In the genomic region with DNA sequence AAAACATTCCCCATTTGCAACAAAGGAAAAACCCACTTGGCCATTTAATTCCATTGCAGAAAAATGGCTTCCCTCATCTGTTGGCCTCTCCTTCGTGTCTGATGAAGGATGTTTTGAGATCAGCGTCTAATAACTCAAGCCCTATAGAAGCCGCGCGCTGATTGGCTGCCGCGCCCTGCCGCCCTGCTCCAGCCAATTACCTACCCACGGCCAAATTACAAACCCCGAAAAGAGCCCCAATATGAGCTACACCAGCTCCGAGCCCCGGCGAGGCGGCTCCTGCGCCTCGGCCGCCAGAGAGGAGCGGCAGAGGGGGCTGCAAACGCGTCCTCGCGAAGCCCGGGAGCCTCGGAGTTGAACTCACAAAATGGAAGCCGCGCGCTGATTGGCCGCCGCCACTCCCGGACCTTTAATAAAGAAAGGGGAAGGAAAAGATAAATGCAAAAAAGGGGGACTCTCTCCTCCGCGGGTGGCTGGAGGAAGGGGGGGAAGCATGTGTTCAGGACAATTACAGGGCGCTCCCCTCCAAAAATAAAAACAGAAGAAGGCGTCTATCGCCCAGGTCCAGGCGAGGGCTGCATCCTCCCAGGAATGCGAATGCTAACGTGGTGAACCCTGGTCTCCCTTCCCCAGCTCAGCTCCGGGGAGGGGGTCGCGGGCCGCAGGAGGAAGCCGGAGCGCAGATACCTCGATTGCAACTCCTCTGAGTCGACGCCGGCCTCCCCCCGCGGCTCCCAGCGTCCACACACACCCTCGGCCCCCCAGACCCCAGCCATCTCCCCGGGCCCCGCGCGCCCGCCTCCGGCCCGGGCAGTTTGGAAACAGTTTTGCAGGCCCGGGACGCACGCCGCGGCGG, we compare ENCODE assay signal across 1 cellular context.
TF ChIP-seq lines count a peak whose summit lies in the region.

No MANE protein-coding gene starts in this region.

TF ChIP-seq in HepG2, 621 proteins besides CTCF, POLR2A, EP300 and RAD21 (continued from another document):
- TF ChIP-seq, protein P1, sequence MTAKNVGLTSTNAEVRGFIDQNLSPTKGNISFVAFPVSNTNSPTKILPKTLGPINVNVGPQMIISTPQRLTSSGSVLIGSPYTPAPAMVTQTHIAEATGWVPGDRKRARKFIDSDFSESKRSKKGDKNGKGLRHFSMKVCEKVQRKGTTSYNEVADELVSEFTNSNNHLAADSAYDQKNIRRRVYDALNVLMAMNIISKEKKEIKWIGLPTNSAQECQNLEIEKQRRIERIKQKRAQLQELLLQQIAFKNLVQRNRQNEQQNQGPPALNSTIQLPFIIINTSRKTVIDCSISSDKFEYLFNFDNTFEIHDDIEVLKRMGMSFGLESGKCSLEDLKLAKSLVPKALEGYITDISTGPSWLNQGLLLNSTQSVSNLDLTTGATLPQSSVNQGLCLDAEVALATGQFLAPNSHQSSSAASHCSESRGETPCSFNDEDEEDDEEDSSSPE (CRISPR knock-in tag; IDR thresholded peaks at IDR 0.05): peak; percentile 60; the same call in 1 of the 2 replicates
- TF ChIP-seq, protein P2, sequence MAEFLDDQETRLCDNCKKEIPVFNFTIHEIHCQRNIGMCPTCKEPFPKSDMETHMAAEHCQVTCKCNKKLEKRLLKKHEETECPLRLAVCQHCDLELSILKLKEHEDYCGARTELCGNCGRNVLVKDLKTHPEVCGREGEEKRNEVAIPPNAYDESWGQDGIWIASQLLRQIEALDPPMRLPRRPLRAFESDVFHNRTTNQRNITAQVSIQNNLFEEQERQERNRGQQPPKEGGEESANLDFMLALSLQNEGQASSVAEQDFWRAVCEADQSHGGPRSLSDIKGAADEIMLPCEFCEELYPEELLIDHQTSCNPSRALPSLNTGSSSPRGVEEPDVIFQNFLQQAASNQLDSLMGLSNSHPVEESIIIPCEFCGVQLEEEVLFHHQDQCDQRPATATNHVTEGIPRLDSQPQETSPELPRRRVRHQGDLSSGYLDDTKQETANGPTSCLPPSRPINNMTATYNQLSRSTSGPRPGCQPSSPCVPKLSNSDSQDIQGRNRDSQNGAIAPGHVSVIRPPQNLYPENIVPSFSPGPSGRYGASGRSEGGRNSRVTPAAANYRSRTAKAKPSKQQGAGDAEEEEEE (CRISPR knock-in tag; IDR thresholded peaks at IDR 0.05; ENCODE audit: borderline replicate concordance): no peak
- TF ChIP-seq SOX5 (CRISPR knock-in tag; IDR thresholded peaks at IDR 0.05; ENCODE audit: borderline replicate concordance): peak; percentile 39; the same call in 1 of the 2 replicates
- peak; percentile 36; the same call in 1 of the 2 replicates for TF ChIP-seq HDAC2 (CRISPR knock-in tag; IDR thresholded peaks at IDR 0.05)
- TF ChIP-seq NFE2 (CRISPR knock-in tag; IDR thresholded peaks at IDR 0.05): no peak
- peak; percentile 22; the same call in 1 of the 2 replicates for TF ChIP-seq ETV5 (CRISPR knock-in tag; IDR thresholded peaks at IDR 0.05; ENCODE audit: borderline replicate concordance)
- peak; percentile 22; the same call in 1 of the 2 replicates for TF ChIP-seq ONECUT2 (CRISPR knock-in tag; IDR thresholded peaks at IDR 0.05)
- peak; percentile 85 for TF ChIP-seq ZNF816 (CRISPR knock-in tag; IDR thresholded peaks at IDR 0.05; ENCODE audit: borderline replicate concordance)
- TF ChIP-seq KLF9 (CRISPR knock-in tag; IDR thresholded peaks at IDR 0.05; ENCODE audit: low read depth): no peak
- TF ChIP-seq ZBTB3 (CRISPR knock-in tag; IDR thresholded peaks at IDR 0.05; ENCODE audit: borderline replicate concordance, low read depth): 0 out of 2 replicates have a peak, but pooled peaks have one; percentile 53
